In the genomic region with DNA sequence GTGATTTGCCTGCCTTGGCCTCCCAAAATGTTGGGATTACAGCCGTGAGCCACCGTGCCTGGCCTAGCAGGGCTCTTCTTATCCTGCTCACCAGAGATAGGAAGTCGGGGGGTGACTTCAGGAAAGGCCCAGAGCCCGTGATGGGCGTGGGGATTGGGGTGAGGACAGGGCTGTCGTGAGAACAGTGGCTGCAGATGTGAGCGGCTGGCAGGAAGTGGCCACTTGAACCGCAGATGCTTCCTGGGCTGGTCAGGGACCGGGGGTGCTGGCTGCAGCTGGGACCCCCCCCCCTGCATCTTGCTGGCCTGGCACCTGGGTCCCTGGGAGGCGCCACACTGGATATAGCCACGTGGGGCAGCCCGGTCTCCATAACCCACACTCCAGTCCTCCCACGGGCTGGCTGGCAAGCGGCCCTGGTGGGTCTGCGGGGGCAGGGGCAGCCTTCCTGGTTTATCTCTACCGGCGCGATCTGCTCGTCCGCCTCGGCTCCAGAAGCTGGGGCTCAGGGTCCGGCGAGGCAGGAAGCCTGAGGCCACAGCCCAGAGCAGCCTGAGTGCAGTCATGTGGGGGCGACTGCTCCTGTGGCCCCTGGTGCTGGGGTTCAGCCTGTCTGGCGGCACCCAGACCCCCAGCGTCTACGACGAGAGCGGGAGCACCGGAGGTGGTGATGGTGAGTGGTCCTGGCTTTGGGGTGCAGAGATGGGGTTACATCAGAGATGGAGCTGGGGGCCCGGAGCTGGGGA, we compare ENCODE assay signal across 9 cellular contexts. TPM values are rescaled to one million over a fixed set of nuclear protein-coding genes. Genes with fewer than 3 reads are reported as not detected.
DNase-seq lines count a peak whose midpoint lies in the region; ATAC-seq and TF ChIP-seq lines count a peak whose summit lies in the region.
"Had no signal": no experiment of that assay in that cellular context is flagged by ENCODE, and none has a peak within 500 bp of the region (broad histone marks: within the 10 kb centered on the region; RNA-seq: fewer than 3 reads in every experiment).

Gene F2RL3 (plus strand): TSS at position 371 of the 743 bp plus-strand sequence. CDS start 191 bp downstream, at position 562.

- CTCF ChIA-PET in activated CD8-positive, alpha-beta T cell treated with anti-CD3 and anti-CD28 coated beads for 36 hours (lab: Charles Lee) = no interaction called here

- no peaks in the 10 kb centered on the region for H3K36me3 Mint-ChIP-seq in activated CD8-positive, alpha-beta T cell treated with anti-CD3 and anti-CD28 coated beads for 36 hours (ENCODE audit: low read depth)
- H3K36me3 Mint-ChIP-seq: activated naive CD8-positive, alpha-beta T cell had no signal

- peak within 1 kb of the TSS; percentile 25 for H3K56ac ChIP-seq in mesendoderm (ENCODE audit: low read length)

- H3K9me2 ChIP-seq in GM23248 (ENCODE audit: insufficient read depth) = no peaks in the 10 kb centered on the region

- no peak within 1 kb of the TSS for H2AK5ac ChIP-seq in mesendoderm (ENCODE audit: low read length)

- H3K79me1 ChIP-seq in mesendoderm (ENCODE audit: low read length) = no peaks in the 10 kb centered on the region

- H3K9me3 ChIP-seq in GM23248 (ENCODE audit: low read depth) = no peaks in the 10 kb centered on the region

- no peak within 1 kb of the TSS for H2BK120ac ChIP-seq in mesendoderm (ENCODE audit: low read depth, low read length)

- intact Hi-C loops in activated CD8-positive, alpha-beta T cell treated with anti-CD3 and anti-CD28 coated beads for 36 hours (cut with micrococcal nuclease) = no loop called here

- H2AFZ ChIP-seq in GM23248 = no peak within 1 kb of the TSS

- in situ Hi-C loops in GM23248 (cut with MboI) = no loop called here

- no peak within 1 kb of the TSS for H4K5ac ChIP-seq in mesendoderm (ENCODE audit: low read length)

- no peaks in the 10 kb centered on the region for H3K79me2 ChIP-seq in GM23248 (ENCODE audit: insufficient read depth)
- H3K79me2 ChIP-seq in mesendoderm (ENCODE audit: control insufficient read depth, insufficient read depth, low read length) = no peaks in the 10 kb centered on the region

- ATAC-seq in activated CD8-positive, alpha-beta T cell treated with anti-CD3 and anti-CD28 coated beads for 36 hours = peak; percentile 33
- ATAC-seq in GM18519 (IDR thresholded peaks at IDR 0.05; ENCODE audit: low FRiP score, unreplicated experiment) = no peak

- H3K9ac ChIP-seq in GM23248 (no peak within 1 kb of the TSS), mesendoderm (ENCODE audit: low read length) (no peak within 1 kb of the TSS)

- H3K27ac ChIP-seq in GM23248 (no peak within 1 kb of the TSS), mesendoderm (ENCODE audit: low read depth, low read length) (no peak within 1 kb of the TSS)

- TF ChIP-seq CTCF in activated CD8-positive, alpha-beta T cell treated with anti-CD3 and anti-CD28 coated beads for 36 hours (IDR thresholded peaks at IDR 0.05) = no peak

- POLR2A ChIA-PET in activated CD8-positive, alpha-beta T cell treated with anti-CD3 and anti-CD28 coated beads for 36 hours (lab: Charles Lee) = no interaction called here

- no peaks in the 10 kb centered on the region for H4K20me1 ChIP-seq in GM23248 (ENCODE audit: insufficient read depth)

- no peak within 1 kb of the TSS for H2BK5ac ChIP-seq in mesendoderm (ENCODE audit: low read length)

- H4K8ac ChIP-seq in mesendoderm (ENCODE audit: low read depth, low read length) = no peak within 1 kb of the TSS

- no peak within 1 kb of the TSS for H3K18ac ChIP-seq in mesendoderm (ENCODE audit: low read length)

- H3F3A ChIP-seq in GM23248 (ENCODE audit: insufficient read depth) = no peaks in the 10 kb centered on the region

- H3K4me3 Mint-ChIP-seq in activated CD8-positive, alpha-beta T cell treated with anti-CD3 and anti-CD28 coated beads for 36 hours = no peak within 1 kb of the TSS
- H3K4me3 Mint-ChIP-seq: activated naive CD8-positive, alpha-beta T cell had no signal

- H3K23ac ChIP-seq in mesendoderm (ENCODE audit: low read length) = no peak within 1 kb of the TSS

- no peak within 1 kb of the TSS for H3K4ac ChIP-seq in mesendoderm (ENCODE audit: low read depth, low read length)

- no peak within 1 kb of the TSS for H3K4me2 ChIP-seq in GM23248 (ENCODE audit: unreplicated experiment)
- no peak within 1 kb of the TSS for H3K4me2 ChIP-seq in mesendoderm (ENCODE audit: low read length)

- H3K4me3 ChIP-seq in GM23248 (no peak within 1 kb of the TSS), mesendoderm (ENCODE audit: low read length) (no peak within 1 kb of the TSS)

- 37 to 38% methylated on average over 30 to 31 of the region's 31 CpGs for WGBS in GM23248 (ENCODE audit: low coverage in 1 of 2, low lambda C conversion rate in 2 of 2, missing lambda C conversion rate in 2 of 2), 2 experiments
- WGBS in mesendoderm (ENCODE audit: extremely low coverage, insufficient coverage, low lambda C conversion rate) = no CpG with 5 or more reads among the region's 31 CpGs

- H3K4me1 Mint-ChIP-seq in activated CD8-positive, alpha-beta T cell treated with anti-CD3 and anti-CD28 coated beads for 36 hours (ENCODE audit: low read depth) = peaks cover 5% of the 10 kb centered on the region

- H3K27me3 ChIP-seq in GM23248 (replicated peaks; ENCODE audit: insufficient read depth) = no peaks in the 10 kb centered on the region
- no peaks in the 10 kb centered on the region for H3K27me3 ChIP-seq in mesendoderm (ENCODE audit: insufficient read depth, low read length, poor library complexity)

- H3K36me3 ChIP-seq in GM23248 (ENCODE audit: low read depth) (no peaks in the 10 kb centered on the region), mesendoderm (ENCODE audit: control insufficient read depth, insufficient read depth, low read length) (no peaks in the 10 kb centered on the region)

- peaks cover 32% of the 10 kb centered on the region for H3K27me3 Mint-ChIP-seq in activated CD8-positive, alpha-beta T cell treated with anti-CD3 and anti-CD28 coated beads for 36 hours

- no peak within 1 kb of the TSS for H2BK15ac ChIP-seq in mesendoderm (replicated peaks; ENCODE audit: low read depth)

- no peaks in the 10 kb centered on the region for H3K9me3 Mint-ChIP-seq in activated CD8-positive, alpha-beta T cell treated with anti-CD3 and anti-CD28 coated beads for 36 hours

- DNase-seq in DMS153 (lab: John Stamatoyannopoulos, UW) (peak; percentile 56), GM23248 (peak; percentile 23), mesendoderm (no peak), medulla oblongata (ENCODE audit: extremely low spot score) (no peak), activated T-cell treated with anti-CD3 and anti-CD28 coated beads for 4 hours (no peak), NCI-H2196 treated with DMSO at 0.1 percent for 48 hours (lab: John Stamatoyannopoulos, UW; ENCODE audit: unreplicated experiment) (no peak)
- DNase-seq in activated CD8-positive, alpha-beta T cell treated with anti-CD3 and anti-CD28 coated beads for 36 hours = peak; percentile 28

- no peak within 1 kb of the TSS for H3K27ac Mint-ChIP-seq in activated CD8-positive, alpha-beta T cell treated with anti-CD3 and anti-CD28 coated beads for 36 hours
- H3K27ac Mint-ChIP-seq: activated naive CD8-positive, alpha-beta T cell had no signal

- no peaks in the 10 kb centered on the region for H3K4me1 ChIP-seq in GM23248 (ENCODE audit: insufficient read depth)
- no peaks in the 10 kb centered on the region for H3K4me1 ChIP-seq in mesendoderm (ENCODE audit: control insufficient read depth, low read depth, low read length)

RNA-seq across cellular contexts. Expression of gene F2RL3, which starts in this region (rescaled TPM):
- not detected in 2 replicates for total RNA-seq in GM23248 (2014; rRNA removed; shearing (Covaris generic))
- polyA plus RNA-seq in GM23248 (2016; fragmentation: Nextera tagmentation; extraction: Ambion mirVana) = not detected in 2 replicates
- total RNA-seq in activated CD8-positive, alpha-beta T cell treated with anti-CD3 and anti-CD28 coated beads for 36 hours = not detected
- not detected for polyA plus RNA-seq in mesendoderm (2013, experiment 1 of 2)
- not detected for polyA plus RNA-seq in mesendoderm (2013, experiment 2 of 2)

Comparison
In these comparisons a context has a peak if more than half of its experiments do, and no peak if none do; other contexts are left out.
1. Peak in DNase-seq in GM23248; RNA of the gene not detected or under 1 TPM.
2. Peak in DNase-seq and ATAC-seq in activated CD8-positive, alpha-beta T cell treated with anti-CD3 and anti-CD28 coated beads for 36 hours; RNA of the gene not detected or under 1 TPM.